1 cellular context compared by ENCODE assay signal in genomic region chr2:2324565-2325101, GRCh38.
TF ChIP-seq lines count a peak whose summit lies in the region.

No MANE protein-coding gene starts in this region.

TF ChIP-seq in GM23338, 12 proteins besides CTCF, POLR2A, EP300 and RAD21 (continued from another document):
- TF ChIP-seq ZNF462 (CRISPR knock-in tag; IDR thresholded peaks at IDR 0.05): no peak
- TF ChIP-seq JUNB (IDR thresholded peaks at IDR 0.05; ENCODE audit: unreplicated experiment): no peak
- no peak for TF ChIP-seq REST (IDR thresholded peaks at IDR 0.05; ENCODE audit: unreplicated experiment)
- TF ChIP-seq POLR2AphosphoS5 (IDR thresholded peaks at IDR 0.05; ENCODE audit: low read depth): no peak
- no peak for TF ChIP-seq ZNF114 (CRISPR knock-in tag; IDR thresholded peaks at IDR 0.05)
- no peak for TF ChIP-seq ETS1 (IDR thresholded peaks at IDR 0.05)
- no peak for TF ChIP-seq STAT1 (IDR thresholded peaks at IDR 0.05; ENCODE audit: unreplicated experiment)
- no peak for TF ChIP-seq EZH2 (IDR thresholded peaks at IDR 0.05; ENCODE audit: low read depth, unreplicated experiment)
TF ChIP-seq in GM23338: peak in this region for 0.
